Comparison of ENCODE assay signal across 13 cellular contexts in the genomic region with DNA sequence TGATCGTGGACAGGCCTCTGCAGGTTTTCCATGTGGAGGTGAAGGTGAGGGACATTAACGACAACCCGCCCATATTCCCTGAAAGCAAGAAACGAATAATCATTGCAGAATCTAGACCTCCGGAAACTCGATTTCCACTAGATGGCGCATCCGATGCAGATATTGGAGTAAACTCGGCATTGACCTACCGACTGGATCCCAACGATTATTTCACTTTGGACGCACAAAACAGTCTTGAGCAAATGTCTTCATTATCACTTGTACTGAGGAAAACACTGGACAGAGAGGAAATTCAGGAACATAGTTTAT. TPM values are rescaled to one million over a fixed set of nuclear protein-coding genes. Genes with fewer than 3 reads are reported as not detected.
A peak's percentile ranks its signal among the peaks of the same experiment; 100 is the strongest.
DNase-seq lines count a peak whose midpoint lies in the region; ATAC-seq and TF ChIP-seq lines count a peak whose summit lies in the region.
"Had no signal": no experiment of that assay in that cellular context is flagged by ENCODE, and none has a peak within 500 bp of the region (broad histone marks: within the 10 kb centered on the region; RNA-seq: fewer than 3 reads in every experiment).

No MANE protein-coding gene starts in this region.

- H3K27me3 Mint-ChIP-seq in CD8-positive, alpha-beta T cell (ENCODE audit: low read depth): peaks cover 34% of the 10 kb centered on the region

- no peaks in the 10 kb centered on the region for H3K36me3 Mint-ChIP-seq in CD8-positive, alpha-beta T cell

- intact Hi-C loops in CD8-positive, alpha-beta T cell (cut with DNase I, micrococcal nuclease): no loop called here

- peaks cover 0 to 5% of the 10 kb centered on the region in 2 donors for H3K4me1 ChIP-seq in lung (ENCODE audit: control insufficient read depth in 2 of 2, insufficient read depth in 2 of 2, low read length in 2 of 2)
- no peaks in the 10 kb centered on the region for H3K4me1 ChIP-seq in CD8-positive, alpha-beta T cell (ENCODE audit: insufficient read depth, low read length)

- peaks cover 6 to 20% of the 10 kb centered on the region in 2 donors for H3K9me3 ChIP-seq in lung (ENCODE audit: control insufficient read depth in 2 of 2, insufficient read depth in 1 of 2, low read length in 1 of 2)
- no peaks in the 10 kb centered on the region for H3K9me3 ChIP-seq in CD8-positive, alpha-beta T cell (ENCODE audit: low read length)

- 15 to 19% methylated on average over 12 of the region's 12 CpGs for WGBS in lung, 2 donors

- peak; percentile 50 for TF ChIP-seq RAD21 in Ishikawa (IDR thresholded peaks at IDR 0.05; ENCODE audit: low read depth)

- H3K27ac Mint-ChIP-seq in CD8-positive, alpha-beta T cell: no peak overlapping the region

- H3K4me1 Mint-ChIP-seq in CD8-positive, alpha-beta T cell (ENCODE audit: low read depth): no peaks in the 10 kb centered on the region
- H3K4me1 Mint-ChIP-seq: naive thymus-derived CD4-positive, alpha-beta T cell had no signal

- TF ChIP-seq CTCF in lung (IDR thresholded peaks at IDR 0.05; ENCODE audit: control extremely low read depth, extremely low read depth): no peak
- no peak for TF ChIP-seq CTCF in CD8-positive, alpha-beta T cell (IDR thresholded peaks at IDR 0.05)

- POLR2A ChIA-PET in CD8-positive, alpha-beta T cell (lab: Charles Lee): no interaction called here

- H3K36me3 ChIP-seq in lung (ENCODE audit: control insufficient read depth in 2 of 2, insufficient read depth in 2 of 2, low read length in 2 of 2): no peaks in the 10 kb centered on the region
- no peaks in the 10 kb centered on the region for H3K36me3 ChIP-seq in CD8-positive, alpha-beta T cell (ENCODE audit: insufficient read depth, low read length)

- H3K27ac ChIP-seq in lung (ENCODE audit: low read depth in 1 of 2, low read length in 1 of 2): no peak overlapping the region
- H3K27ac ChIP-seq in CD8-positive, alpha-beta T cell (ENCODE audit: low read depth, low read length): no peak overlapping the region

- CTCF ChIA-PET in CD8-positive, alpha-beta T cell (lab: Charles Lee): no interaction called here

- H3K9me3 Mint-ChIP-seq in CD8-positive, alpha-beta T cell: peaks cover 23% of the 10 kb centered on the region

- in situ Hi-C loops in T47D (cut with HindIII; ENCODE audit: low pct_unique_long_range_greater_than_20kb, low sequenced_read_pairs): no loop called here

- H3K27me3 ChIP-seq in lung (ENCODE audit: control insufficient read depth, insufficient read depth): peaks cover 8% of the 10 kb centered on the region
- H3K27me3 ChIP-seq in CD8-positive, alpha-beta T cell (ENCODE audit: insufficient read depth, low read length): peaks cover 5% of the 10 kb centered on the region

- DNase-seq in COLO668 (lab: John Stamatoyannopoulos, UW; ENCODE audit: unreplicated experiment): peak; percentile 45
- DNase-seq in T47D (ENCODE audit: low read depth in 1 of 2, low spot score in 1 of 2): peak; percentile 54 to 75
- peak; percentile 50 for DNase-seq in lung (ENCODE audit: low spot score)
- DNase-seq in activated CD8-positive, alpha-beta memory T cell treated with anti-CD3 and anti-CD28 coated beads, Interleukin-2, amount 50 U/mL, for 4 hours: no peak
- no peak for DNase-seq in activated CD4-positive, alpha-beta T cell treated with anti-CD3 and anti-CD28 coated beads, Interleukin-2, amount 50 U/mL, for 4 hours
- no peak for DNase-seq in CD8-positive, alpha-beta T cell
- DNase-seq: activated naive CD4-positive, alpha-beta T cell treated with anti-CD3 and anti-CD28 coated beads, Interleukin-2, amount 50 U/mL, for 16 hours; DMS79 treated with DMSO at 0.1 percent for 48 hours; naive thymus-derived CD4-positive, alpha-beta T cell; NCI-H1436 treated with DMSO at 0.1 percent for 48 hours had no signal

- TF ChIP-seq EP300 in Ishikawa (IDR thresholded peaks at IDR 0.05; ENCODE audit: borderline replicate concordance): no peak

- no peak overlapping the region for H3K4me3 Mint-ChIP-seq in CD8-positive, alpha-beta T cell
- H3K4me3 Mint-ChIP-seq: naive thymus-derived CD4-positive, alpha-beta T cell had no signal

- no peak overlapping the region for H3K4me3 ChIP-seq in lung
- H3K4me3 ChIP-seq in CD8-positive, alpha-beta T cell (ENCODE audit: low read depth, low read length): no peak overlapping the region

- ATAC-seq in lung (ENCODE audit: insufficient read depth, low FRiP score): peak; percentile 27
- no peak for ATAC-seq in CD8-positive, alpha-beta T cell
- no peak for ATAC-seq in HG03175 (IDR thresholded peaks at IDR 0.05; ENCODE audit: unreplicated experiment)
- ATAC-seq: esophagus mucosa; naive thymus-derived CD4-positive, alpha-beta T cell had no signal

TF ChIP-seq in Ishikawa, 13 proteins besides CTCF, POLR2A, EP300 and RAD21:
- TF ChIP-seq, protein P1, sequence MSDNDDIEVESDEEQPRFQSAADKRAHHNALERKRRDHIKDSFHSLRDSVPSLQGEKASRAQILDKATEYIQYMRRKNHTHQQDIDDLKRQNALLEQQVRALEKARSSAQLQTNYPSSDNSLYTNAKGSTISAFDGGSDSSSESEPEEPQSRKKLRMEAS (IDR thresholded peaks at IDR 0.05): no peak
- no peak for TF ChIP-seq CREB1 (IDR thresholded peaks at IDR 0.05; ENCODE audit: low read depth)
- no peak for TF ChIP-seq TCF12 (IDR thresholded peaks at IDR 0.05; ENCODE audit: low read depth)
- no peak for TF ChIP-seq CEBPB (IDR thresholded peaks at IDR 0.05)
- TF ChIP-seq NFIC (IDR thresholded peaks at IDR 0.05): no peak
- no peak for TF ChIP-seq ZBTB7A (IDR thresholded peaks at IDR 0.05; ENCODE audit: low read depth)
- TF ChIP-seq TEAD4 (IDR thresholded peaks at IDR 0.05): no peak

RNA-seq across cellular contexts. Expression of gene PCDHA13, which starts 0.6 kb away (rescaled TPM):
- total RNA-seq in lung: 1 to 10 TPM in 1 of 2 donors, under 1 TPM in 1; 0.77 to 2.9 TPM
- polyA plus RNA-seq in lung: 1 to 10 TPM in 1 of 2 donors, under 1 TPM in 1; 0.15 to 1.0 TPM
- total RNA-seq in CD8-positive, alpha-beta T cell: not detected
- total RNA-seq: esophagus mucosa; naive thymus-derived CD4-positive, alpha-beta T cell had no signal
- polyA plus RNA-seq: naive thymus-derived CD4-positive, alpha-beta T cell had no signal

RNA-seq across cellular contexts. Expression of gene PCDHA12, which starts 7.4 kb away (rescaled TPM):
- 1 to 10 TPM in 1 of 2 donors, under 1 TPM in 1; 0.23 to 3.6 TPM for total RNA-seq in lung
- polyA plus RNA-seq in lung: under 1 TPM; 0.74 to 0.98 TPM
- total RNA-seq in CD8-positive, alpha-beta T cell: not detected
- total RNA-seq: esophagus mucosa; naive thymus-derived CD4-positive, alpha-beta T cell had no signal
- polyA plus RNA-seq: naive thymus-derived CD4-positive, alpha-beta T cell had no signal

RNA-seq across cellular contexts. Expression of gene PCDHA11, which starts 13.8 kb away (rescaled TPM):
- total RNA-seq in lung: 1 to 10 TPM in 1 of 2 donors, under 1 TPM in 1; 0.74 to 1.6 TPM
- polyA plus RNA-seq in lung: under 1 TPM; 0.08 to 0.31 TPM
- not detected for total RNA-seq in CD8-positive, alpha-beta T cell
- total RNA-seq: esophagus mucosa; naive thymus-derived CD4-positive, alpha-beta T cell had no signal
- polyA plus RNA-seq: naive thymus-derived CD4-positive, alpha-beta T cell had no signal

RNA-seq across cellular contexts. Expression of gene PCDHA10, which starts 26.8 kb away (rescaled TPM):
- total RNA-seq in lung: 1 to 10 TPM in 1 of 2 donors, under 1 TPM in 1; 0.48 to 1.6 TPM
- under 1 TPM; 0.02 to 0.11 TPM for polyA plus RNA-seq in lung
- not detected for total RNA-seq in CD8-positive, alpha-beta T cell
- total RNA-seq: naive thymus-derived CD4-positive, alpha-beta T cell had no signal
- polyA plus RNA-seq: naive thymus-derived CD4-positive, alpha-beta T cell had no signal

RNA-seq across cellular contexts. Expression of gene PCDHA9, which starts 34.4 kb away (rescaled TPM):
- total RNA-seq in lung: under 1 TPM; 0.49 to 0.68 TPM
- not detected for polyA plus RNA-seq in lung
- not detected for total RNA-seq in CD8-positive, alpha-beta T cell
- total RNA-seq: naive thymus-derived CD4-positive, alpha-beta T cell had no signal
- polyA plus RNA-seq: naive thymus-derived CD4-positive, alpha-beta T cell had no signal

Comparison
In these comparisons a context has a peak if more than half of its experiments do, and no peak if none do; other contexts are left out.
1. DNase-seq: peak in COLO668 (single experiment), T47D (2 of 2) and lung (single experiment); none in activated CD8-positive, alpha-beta memory T cell treated with anti-CD3 and anti-CD28 coated beads, Interleukin-2, amount 50 U/mL, for 4 hours (single experiment), activated CD4-positive, alpha-beta T cell treated with anti-CD3 and anti-CD28 coated beads, Interleukin-2, amount 50 U/mL, for 4 hours (0 of 2) and CD8-positive, alpha-beta T cell (0 of 7).